9 cellular contexts compared by ENCODE assay signal in genomic region chr2:157404363-157404762, GRCh38. TPM values are rescaled to one million over a fixed set of nuclear protein-coding genes. Genes with fewer than 3 reads are reported as not detected.
DNase-seq lines count a peak whose midpoint lies in the region; ATAC-seq and TF ChIP-seq lines count a peak whose summit lies in the region.
"Had no signal": no experiment of that assay in that cellular context is flagged by ENCODE, and none has a peak within 500 bp of the region (broad histone marks: within the 10 kb centered on the region; RNA-seq: fewer than 3 reads in every experiment).

No MANE protein-coding gene starts in this region.

- H3K36me3 Mint-ChIP-seq in activated naive CD8-positive, alpha-beta T cell treated with anti-CD3 and anti-CD28 coated beads, Interleukin-2, amount 50 U/mL, for 24 hours (ENCODE audit: low read depth) = peaks cover 48% of the 10 kb centered on the region
- H3K36me3 Mint-ChIP-seq in Caco-2 (ENCODE audit: insufficient read depth, unreplicated experiment) = no peaks in the 10 kb centered on the region

- H3K4me1 Mint-ChIP-seq in activated naive CD8-positive, alpha-beta T cell treated with anti-CD3 and anti-CD28 coated beads, Interleukin-2, amount 50 U/mL, for 24 hours = peaks cover 75% of the 10 kb centered on the region
- H3K4me1 Mint-ChIP-seq in Caco-2 (ENCODE audit: low read depth, unreplicated experiment) = no peaks in the 10 kb centered on the region

- no TSS peak for BruUV-seq in Caco-2 (replicated peaks; lab: Mats Ljungman, UMichigan)

- ATAC-seq in GM18519 (IDR thresholded peaks at IDR 0.05; ENCODE audit: low FRiP score, unreplicated experiment) = peak; percentile 99
- ATAC-seq in HG02852 (IDR thresholded peaks at IDR 0.05; ENCODE audit: unreplicated experiment) = peak; percentile 99
- peak; percentile 98 for ATAC-seq in activated naive CD8-positive, alpha-beta T cell treated with anti-CD3 and anti-CD28 coated beads, Interleukin-2, amount 50 U/mL, for 24 hours

- H3K27ac Mint-ChIP-seq in activated naive CD8-positive, alpha-beta T cell treated with anti-CD3 and anti-CD28 coated beads, Interleukin-2, amount 50 U/mL, for 24 hours = peak overlapping the region; percentile 89
- no peak overlapping the region for H3K27ac Mint-ChIP-seq in Caco-2 (ENCODE audit: unreplicated experiment)

- no peak overlapping the region for H3K4me3 ChIP-seq in Caco-2 (ENCODE audit: low read depth, low read length)

- no peak for TF ChIP-seq CTCF in Caco-2 (IDR thresholded peaks at IDR 0.05; ENCODE audit: insufficient read depth in 1 of 2, low read depth in 1 of 2, low read length in 1 of 2, severe bottlenecking in 1 of 2, unreplicated experiment in 1 of 2)

- peak; percentile 14 for DNase-seq in RKO (ENCODE audit: low spot score)
- DNase-seq in activated naive CD8-positive, alpha-beta T cell treated with anti-CD3 and anti-CD28 coated beads, Interleukin-2, amount 50 U/mL, for 24 hours = peak; percentile 55
- peak; percentile 32 to 90 (median 78) for DNase-seq in stimulated activated naive CD4-positive, alpha-beta T cell (lab: John Stamatoyannopoulos, UW)
- DNase-seq in NCI-H2171 treated with DMSO at 0.1 percent for 48 hours (lab: John Stamatoyannopoulos, UW) = no peak
- no peak for DNase-seq in NCI-H1105 treated with DMSO at 0.1 percent for 48 hours (lab: John Stamatoyannopoulos, UW)
- DNase-seq in Caco-2 = no peak
- DNase-seq: IMR-90 had no signal

- H3K4me3 Mint-ChIP-seq in activated naive CD8-positive, alpha-beta T cell treated with anti-CD3 and anti-CD28 coated beads, Interleukin-2, amount 50 U/mL, for 24 hours = peak overlapping the region; percentile 15
- no peak overlapping the region for H3K4me3 Mint-ChIP-seq in Caco-2 (ENCODE audit: unreplicated experiment)

- POLR2A ChIA-PET in Caco-2 (lab: Charles Lee) = no interaction called here

- CTCF ChIA-PET in Caco-2 (lab: Charles Lee) = no interaction called here

- peaks cover 5% of the 10 kb centered on the region; the same call in 1 of the 2 replicates for H3K4me1 ChIP-seq in Caco-2

- H3K27me3 Mint-ChIP-seq in activated naive CD8-positive, alpha-beta T cell treated with anti-CD3 and anti-CD28 coated beads, Interleukin-2, amount 50 U/mL, for 24 hours = no peaks in the 10 kb centered on the region
- H3K27me3 Mint-ChIP-seq in Caco-2 (ENCODE audit: insufficient read depth, unreplicated experiment) = no peaks in the 10 kb centered on the region

- intact Hi-C loops in Caco-2 (cut with micrococcal nuclease; ENCODE audit: unreplicated experiment) = no loop called here

- H3K9me3 Mint-ChIP-seq in activated naive CD8-positive, alpha-beta T cell treated with anti-CD3 and anti-CD28 coated beads, Interleukin-2, amount 50 U/mL, for 24 hours = peaks cover 30% of the 10 kb centered on the region
- H3K9me3 Mint-ChIP-seq in Caco-2 (ENCODE audit: unreplicated experiment) = no peaks in the 10 kb centered on the region

- no peaks in the 10 kb centered on the region for H3K27me3 ChIP-seq in Caco-2 (replicated peaks; ENCODE audit: control insufficient read depth, insufficient read depth, low read length)

- no peaks in the 10 kb centered on the region for H3K9me3 ChIP-seq in Caco-2

- H3K36me3 ChIP-seq in Caco-2 (ENCODE audit: control insufficient read depth, insufficient read depth, low read length) = no peaks in the 10 kb centered on the region

RNA-seq across cellular contexts. Expression of gene CYTIP, which starts 39.5 kb away (rescaled TPM):
- 0.26 and 1.1 TPM in 2 replicates for total RNA-seq in Caco-2 (2022)
- total RNA-seq: IMR-90 had no signal

Comparison
In these comparisons a context has a peak if more than half of its experiments do, and no peak if none do; other contexts are left out.
1. DNase-seq: peak in RKO (single experiment), activated naive CD8-positive, alpha-beta T cell treated with anti-CD3 and anti-CD28 coated beads, Interleukin-2, amount 50 U/mL, for 24 hours (single experiment) and stimulated activated naive CD4-positive, alpha-beta T cell (6 of 6); none in NCI-H2171 treated with DMSO at 0.1 percent for 48 hours (single experiment), NCI-H1105 treated with DMSO at 0.1 percent for 48 hours (single experiment) and Caco-2 (0 of 2).
2. Peak in every context shown above with its lines, with median percentiles within 50 percentile points of each other: ATAC-seq.